ENCODE assay signal across 34 cellular contexts in genomic region chr1:191016765-191017164, GRCh38.
"Had no signal": no experiment of that assay in that cellular context is flagged by ENCODE, and none has a peak within 500 bp of the region (broad histone marks: within the 10 kb centered on the region; RNA-seq: fewer than 3 reads in every experiment).

No MANE protein-coding gene starts in this region.

- H3K9ac ChIP-seq: KMS-11 had no signal

- H3K36me3 ChIP-seq: MG63 had no signal

- H3K27me3 ChIP-seq: MG63 had no signal

- H3K4me2 ChIP-seq: KMS-11 had no signal

- DNase-seq: Karpas-422, Kasumi-1, MG63, MM.1S, MV-4-11, NCI-H1048, NCI-H1092, NCI-H1092 treated with DMSO at 0.1 percent for 48 hours, NCI-H1105, NCI-H1105 treated with DMSO at 0.1 percent for 48 hours, NCI-H1417, NCI-H1417 treated with DMSO at 0.1 percent for 48 hours, NCI-H1436, NCI-H1436 treated with DMSO at 0.1 percent for 48 hours, NCI-H146, NCI-H1694, NCI-H1694 treated with DMSO at 0.1 percent for 48 hours, NCI-H187, NCI-H187 treated with DMSO at 0.1 percent for 48 hours, NCI-H1930, NCI-H2029, NCI-H2029 treated with DMSO at 0.1 percent for 48 hours, NCI-H2081, NCI-H2081 treated with DMSO at 0.1 percent for 48 hours, NCI-H2107, NCI-H2171, NCI-H2171 treated with DMSO at 0.1 percent for 48 hours, NCI-H2227 treated with DMSO at 0.1 percent for 48 hours, NCI-H226, NCI-H345, NCI-H446, NCI-H446 treated with DMSO at 0.1 percent for 48 hours, NCI-H510A had no signal

- H3K27ac ChIP-seq: KMS-11 had no signal

- H3K4me3 ChIP-seq: MG63 had no signal

- H3K9me3 ChIP-seq: MG63 had no signal
